Comparison of ENCODE assay signal across 8 cellular contexts in genomic region chr2:200905618-200906296, GRCh38. TPM values are rescaled to one million over a fixed set of nuclear protein-coding genes. Genes with fewer than 3 reads are reported as not detected.
A peak's percentile ranks its signal among the peaks of the same experiment; 100 is the strongest.
DNase-seq lines count a peak whose midpoint lies in the region; ATAC-seq and TF ChIP-seq lines count a peak whose summit lies in the region.

No MANE protein-coding gene starts in this region.

- DNase-seq in CD4-positive, CD25-positive, alpha-beta regulatory T cell: peak; percentile 23 to 71 (median 31)
- DNase-seq in NCI-H2029 treated with DMSO at 0.1 percent for 48 hours (lab: John Stamatoyannopoulos, UW) (peak; percentile 16), UCSD-AML1 (lab: John Stamatoyannopoulos, UW; ENCODE audit: unreplicated experiment) (peak; percentile 64), colonic mucosa (peak; percentile 81), left lung (peak in 1 of 2 donors; percentile 71)
- DNase-seq in stimulated activated CD4-positive, alpha-beta T cell treated with anti-CD3 and anti-CD28 coated beads, Interleukin-4, amount 100 ng/mL, for 48 hours (ENCODE audit: low read depth in 2 of 2): peak; percentile 22 to 53

- peaks cover 4% of the 10 kb centered on the region for H3K4me1 ChIP-seq in CD4-positive, CD25-positive, alpha-beta regulatory T cell (ENCODE audit: control insufficient read depth, insufficient read depth, low read length, poor library complexity, severe bottlenecking)
- H3K4me1 ChIP-seq in colonic mucosa (no peaks in the 10 kb centered on the region), left lung (no peaks in the 10 kb centered on the region)

- H3K36me3 Mint-ChIP-seq in CD4-positive, CD25-positive, alpha-beta regulatory T cell: peaks cover 12% of the 10 kb centered on the region

- H3K9me3 Mint-ChIP-seq in CD4-positive, CD25-positive, alpha-beta regulatory T cell: no peaks in the 10 kb centered on the region

- no peaks in the 10 kb centered on the region for H3K27me3 ChIP-seq in CD4-positive, CD25-positive, alpha-beta regulatory T cell (ENCODE audit: control insufficient read depth, insufficient read depth, low read length)
- no peaks in the 10 kb centered on the region for H3K27me3 ChIP-seq in colonic mucosa
- no peaks in the 10 kb centered on the region for H3K27me3 ChIP-seq in left lung

- H3K27ac Mint-ChIP-seq in CD4-positive, CD25-positive, alpha-beta regulatory T cell: peak overlapping the region; percentile 15 to 42 (median 26)

- intact Hi-C loops in colonic mucosa (cut with DNase I): loop anchor here (5.0 kb wide), 2 partner anchors 52 to 257 kb away; no protein-coding TSS in a partner anchor
- intact Hi-C loops in left lung (cut with DNase I): loop anchor here in 1 of 2 donors (5.0 to 10.0 kb wide), 2 partner anchors 169 to 272 kb away; partner anchors contain the start of genes HYCC2 and NDUFB3

- no peak overlapping the region for H3K27ac ChIP-seq in CD4-positive, CD25-positive, alpha-beta regulatory T cell (ENCODE audit: insufficient read depth, low read length, poor library complexity, severe bottlenecking)
- H3K27ac ChIP-seq in colonic mucosa: no peak overlapping the region
- no peak overlapping the region for H3K27ac ChIP-seq in left lung

- ATAC-seq in CD4-positive, CD25-positive, alpha-beta regulatory T cell (ENCODE audit: low read depth in 2 of 2): no peak
- ATAC-seq in GM21390 (IDR thresholded peaks at IDR 0.05; ENCODE audit: unreplicated experiment) (peak; percentile 59), left lung (peak; percentile 93), GM18519 (IDR thresholded peaks at IDR 0.05; ENCODE audit: low FRiP score, unreplicated experiment) (no peak)

- peaks cover 5 to 11% (median 10%) of the 10 kb centered on the region in 4 donors for H3K4me1 Mint-ChIP-seq in CD4-positive, CD25-positive, alpha-beta regulatory T cell

- no peaks in the 10 kb centered on the region for H3K9me3 ChIP-seq in CD4-positive, CD25-positive, alpha-beta regulatory T cell (ENCODE audit: control insufficient read depth in 2 of 2, low read length in 2 of 2)
- no peaks in the 10 kb centered on the region for H3K9me3 ChIP-seq in colonic mucosa
- no peaks in the 10 kb centered on the region for H3K9me3 ChIP-seq in left lung

- TF ChIP-seq CTCF in colonic mucosa (IDR thresholded peaks at IDR 0.05) (peak; percentile 57), left lung (IDR thresholded peaks at IDR 0.05) (peak; percentile 40 to 58)

- H3K36me3 ChIP-seq in CD4-positive, CD25-positive, alpha-beta regulatory T cell (ENCODE audit: control insufficient read depth, insufficient read depth, low read length): peaks cover 40% of the 10 kb centered on the region
- no peaks in the 10 kb centered on the region for H3K36me3 ChIP-seq in colonic mucosa
- H3K36me3 ChIP-seq in left lung: peaks cover 0 to 42% of the 10 kb centered on the region in 2 donors

- H3K4me3 Mint-ChIP-seq in CD4-positive, CD25-positive, alpha-beta regulatory T cell: no peak overlapping the region

- H3K9ac ChIP-seq in colonic mucosa (ENCODE audit: low read depth in 2 of 2, low read length in 2 of 2): no peak overlapping the region

- no peaks in the 10 kb centered on the region for H3K27me3 Mint-ChIP-seq in CD4-positive, CD25-positive, alpha-beta regulatory T cell

- H3K4me3 ChIP-seq in CD4-positive, CD25-positive, alpha-beta regulatory T cell (ENCODE audit: low read depth, low read length): no peak overlapping the region
- H3K4me3 ChIP-seq in colonic mucosa (no peak overlapping the region), left lung (no peak overlapping the region)

RNA-seq across cellular contexts. Expression of gene NIF3L1, which starts 16.6 kb away (rescaled TPM):
- 9.9 TPM for total RNA-seq in CD4-positive, CD25-positive, alpha-beta regulatory T cell
- 10 to 100 TPM; 22.6 to 30.0 (median 24.3) TPM for polyA plus RNA-seq in CD4-positive, CD25-positive, alpha-beta regulatory T cell
- 10 to 100 TPM; 26.7 to 38.4 TPM for total RNA-seq in colonic mucosa
- 10 to 100 TPM; 18.4 to 26.2 TPM for total RNA-seq in left lung

RNA-seq across cellular contexts. Expression of gene PPIL3, which starts 16.9 kb away (rescaled TPM):
- 29.1 TPM for total RNA-seq in CD4-positive, CD25-positive, alpha-beta regulatory T cell
- polyA plus RNA-seq in CD4-positive, CD25-positive, alpha-beta regulatory T cell: 10 to 100 TPM; 15.3 to 45.4 (median 34.6) TPM
- total RNA-seq in colonic mucosa (10 to 100 TPM; 20.1 to 32.8 TPM), left lung (10 to 100 TPM; 26.0 to 31.0 TPM)

RNA-seq across cellular contexts. Expression of gene CLK1, which starts 41.3 kb away (rescaled TPM):
- 1,274 TPM for total RNA-seq in CD4-positive, CD25-positive, alpha-beta regulatory T cell
- 10 to 100 TPM; 36.5 to 54.5 (median 42.3) TPM for polyA plus RNA-seq in CD4-positive, CD25-positive, alpha-beta regulatory T cell
- total RNA-seq in colonic mucosa: 10 to 100 TPM; 49.4 to 59.5 TPM
- total RNA-seq in left lung: 10 to 100 TPM; 75.9 to 91.2 TPM

RNA-seq across cellular contexts. Expression of gene ORC2, which starts 57.7 kb away (rescaled TPM):
- total RNA-seq in CD4-positive, CD25-positive, alpha-beta regulatory T cell: 32.7 TPM
- polyA plus RNA-seq in CD4-positive, CD25-positive, alpha-beta regulatory T cell: 10 to 100 TPM in 2 of 4 donors, 1 to 10 TPM in 2; 8.4 to 14.3 (median 11.9) TPM
- total RNA-seq in colonic mucosa (10 to 100 TPM; 36.4 to 39.0 TPM), left lung (10 to 100 TPM; 25.6 to 35.0 TPM)

Comparison
In these comparisons a context has a peak if more than half of its experiments do, and no peak if none do; other contexts are left out.
1. ATAC-seq: peak in GM21390 (single experiment) and left lung (single experiment); none in CD4-positive, CD25-positive, alpha-beta regulatory T cell (0 of 2) and GM18519 (single experiment).
2. RNA of gene CLK1, which starts 41.3 kb away (total RNA-seq): 1,274 TPM in CD4-positive, CD25-positive, alpha-beta regulatory T cell (single experiment); 75.9 to 91.2 TPM in left lung and 49.4 to 59.5 TPM in colonic mucosa; every median in the first group is over 10 times any median in the second.